ENCODE assay signal across 1 cellular context in genomic region chr19:2337329-2337707, GRCh38.
TF ChIP-seq lines count a peak whose summit lies in the region.

No MANE protein-coding gene starts in this region.

TF ChIP-seq in HEK293, 187 proteins besides CTCF, POLR2A, EP300 and RAD21 (continued from another document):
- TF ChIP-seq ZBTB10 (tag by site-specific recombination; IDR thresholded peaks at IDR 0.05) (no peak), ZSCAN16 (tag by site-specific recombination; IDR thresholded peaks at IDR 0.05) (no peak), REST (tag by site-specific recombination; IDR thresholded peaks at IDR 0.05) (no peak)
